1 cellular context compared by ENCODE assay signal in genomic region chr5:141050622-141051525, GRCh38.
TF ChIP-seq lines count a peak whose summit lies in the region.

PCDHB1 (plus strand) TSS chr5:141051374; CDS start chr5:141051471, 97 bp downstream.

TF ChIP-seq in WTC11, 78 proteins besides CTCF, POLR2A, EP300 and RAD21 (continued from another document):
- no peak for TF ChIP-seq MLX (CRISPR knock-in tag; IDR thresholded peaks at IDR 0.05)
- no peak for TF ChIP-seq OVOL2 (CRISPR knock-in tag; IDR thresholded peaks at IDR 0.05; ENCODE audit: borderline replicate concordance)
